In genomic region chr7:151246161-151247015, GRCh38 we compare ENCODE assay signal across 9 cellular contexts. TPM values are rescaled to one million over a fixed set of nuclear protein-coding genes. Genes with fewer than 3 reads are reported as not detected.
DNase-seq lines count a peak whose midpoint lies in the region; ATAC-seq and TF ChIP-seq lines count a peak whose summit lies in the region.
"Had no signal": no experiment of that assay in that cellular context is flagged by ENCODE, and none has a peak within 500 bp of the region (broad histone marks: within the 10 kb centered on the region; RNA-seq: fewer than 3 reads in every experiment).

No MANE protein-coding gene starts in this region.

- intact Hi-C loops in upper lobe of right lung (cut with DNase I), result loop anchor here (10.0 kb wide), 1 partner anchor 58 kb away; no protein-coding TSS in a partner anchor

- peak overlapping the region; percentile 12 for H3K4me3 Mint-ChIP-seq in activated naive CD8-positive, alpha-beta T cell treated with anti-CD3 and anti-CD28 coated beads, Interleukin-2, amount 10 ng/mL, durations not matched to agents 7 days and 5 days
- H3K4me3 Mint-ChIP-seq in activated naive CD8-positive, alpha-beta T cell treated with anti-CD3 and anti-CD28 coated beads for 36 hours, result no peak overlapping the region
- H3K4me3 Mint-ChIP-seq in brain, result peak overlapping the region; percentile 90 to 96 (median 91)

- DNase-seq in activated naive CD8-positive, alpha-beta T cell treated with anti-CD3 and anti-CD28 coated beads, Interleukin-2, amount 10 ng/mL, durations not matched to agents 7 days and 5 days, result no peak
- DNase-seq in activated naive CD8-positive, alpha-beta T cell treated with anti-CD3 and anti-CD28 coated beads for 36 hours, result no peak
- no peak for DNase-seq in upper lobe of right lung
- DNase-seq in RKO (ENCODE audit: low spot score), result no peak
- no peak for DNase-seq in NCI-H2029 treated with DMSO at 0.1 percent for 48 hours (lab: John Stamatoyannopoulos, UW)
- DNase-seq in NCI-H2107 treated with DMSO at 0.1 percent for 48 hours (lab: John Stamatoyannopoulos, UW; ENCODE audit: unreplicated experiment), result no peak
- DNase-seq: NCI-H1436 treated with DMSO at 0.1 percent for 48 hours had no signal

- ATAC-seq in activated naive CD8-positive, alpha-beta T cell treated with anti-CD3 and anti-CD28 coated beads, Interleukin-2, amount 10 ng/mL, durations not matched to agents 7 days and 5 days (ENCODE audit: low read depth), result no peak
- ATAC-seq in upper lobe of right lung, result no peak

- TF ChIP-seq CTCF in brain (conservative IDR thresholded peaks at IDR 0.05), result no peak
- no peak for TF ChIP-seq CTCF in upper lobe of right lung (IDR thresholded peaks at IDR 0.05)

- H3K4me3 ChIP-seq in muscle layer of duodenum (ENCODE audit: low read depth in 1 of 2, low read length in 2 of 2), result peak overlapping the region; percentile 30 to 42
- peak overlapping the region; percentile 25 for H3K4me3 ChIP-seq in upper lobe of right lung

- H3K9me3 ChIP-seq in muscle layer of duodenum (ENCODE audit: control insufficient read depth in 1 of 2, low read length in 2 of 2), result no peaks in the 10 kb centered on the region
- no peaks in the 10 kb centered on the region for H3K9me3 ChIP-seq in upper lobe of right lung

- H3K27ac ChIP-seq in muscle layer of duodenum (ENCODE audit: low read length) (no peak overlapping the region), upper lobe of right lung (no peak overlapping the region)

- H3K9me3 Mint-ChIP-seq in activated naive CD8-positive, alpha-beta T cell treated with anti-CD3 and anti-CD28 coated beads, Interleukin-2, amount 10 ng/mL, durations not matched to agents 7 days and 5 days, result no peaks in the 10 kb centered on the region
- no peaks in the 10 kb centered on the region for H3K9me3 Mint-ChIP-seq in activated naive CD8-positive, alpha-beta T cell treated with anti-CD3 and anti-CD28 coated beads for 36 hours
- H3K9me3 Mint-ChIP-seq in brain, result no peaks in the 10 kb centered on the region

- peaks cover 28% of the 10 kb centered on the region for H3K4me1 Mint-ChIP-seq in activated naive CD8-positive, alpha-beta T cell treated with anti-CD3 and anti-CD28 coated beads, Interleukin-2, amount 10 ng/mL, durations not matched to agents 7 days and 5 days
- peaks cover 47% of the 10 kb centered on the region for H3K4me1 Mint-ChIP-seq in activated naive CD8-positive, alpha-beta T cell treated with anti-CD3 and anti-CD28 coated beads for 36 hours
- peaks cover 82% of the 10 kb centered on the region for H3K4me1 Mint-ChIP-seq in brain

- H3K36me3 Mint-ChIP-seq in activated naive CD8-positive, alpha-beta T cell treated with anti-CD3 and anti-CD28 coated beads, Interleukin-2, amount 10 ng/mL, durations not matched to agents 7 days and 5 days, result no peaks in the 10 kb centered on the region
- H3K36me3 Mint-ChIP-seq in activated naive CD8-positive, alpha-beta T cell treated with anti-CD3 and anti-CD28 coated beads for 36 hours, result no peaks in the 10 kb centered on the region
- peaks cover 3% of the 10 kb centered on the region for H3K36me3 Mint-ChIP-seq in brain

- H3K27ac Mint-ChIP-seq in activated naive CD8-positive, alpha-beta T cell treated with anti-CD3 and anti-CD28 coated beads, Interleukin-2, amount 10 ng/mL, durations not matched to agents 7 days and 5 days, result no peak overlapping the region
- no peak overlapping the region for H3K27ac Mint-ChIP-seq in activated naive CD8-positive, alpha-beta T cell treated with anti-CD3 and anti-CD28 coated beads for 36 hours
- peak overlapping the region; percentile 91 to 99 (median 96) for H3K27ac Mint-ChIP-seq in brain

- H3K4me1 ChIP-seq in muscle layer of duodenum (ENCODE audit: control insufficient read depth in 1 of 2, insufficient read depth in 2 of 2, low read length in 2 of 2) (peaks cover 3 to 74% of the 10 kb centered on the region in 2 donors), upper lobe of right lung (peaks cover 44% of the 10 kb centered on the region)

- H3K27me3 Mint-ChIP-seq in activated naive CD8-positive, alpha-beta T cell treated with anti-CD3 and anti-CD28 coated beads, Interleukin-2, amount 10 ng/mL, durations not matched to agents 7 days and 5 days, result peaks cover 51% of the 10 kb centered on the region
- H3K27me3 Mint-ChIP-seq in activated naive CD8-positive, alpha-beta T cell treated with anti-CD3 and anti-CD28 coated beads for 36 hours, result peaks cover 43% of the 10 kb centered on the region
- no peaks in the 10 kb centered on the region for H3K27me3 Mint-ChIP-seq in brain

- POLR2A ChIA-PET in activated naive CD8-positive, alpha-beta T cell treated with anti-CD3 and anti-CD28 coated beads, Interleukin-2, amount 10 ng/mL, durations not matched to agents 7 days and 5 days (lab: Charles Lee), result interaction anchor here (0.9 to 1.5 kb wide), 2 partner anchors 13 to 19 kb away, joined by 3 to 5 read pairs; partner anchors contain the start of gene ABCF2

- H3K27me3 ChIP-seq in muscle layer of duodenum (ENCODE audit: low read depth, low read length), result peaks cover 22% of the 10 kb centered on the region
- H3K27me3 ChIP-seq in upper lobe of right lung, result peaks cover 23% of the 10 kb centered on the region

- peaks cover 7 to 8% of the 10 kb centered on the region in 2 donors for H3K36me3 ChIP-seq in muscle layer of duodenum (ENCODE audit: control insufficient read depth in 1 of 2, insufficient read depth in 2 of 2, low read length in 2 of 2)
- peaks cover 8% of the 10 kb centered on the region for H3K36me3 ChIP-seq in upper lobe of right lung

RNA-seq across cellular contexts. Expression of gene SMARCD3, which starts 2.1 kb away (rescaled TPM):
- total RNA-seq in activated naive CD8-positive, alpha-beta T cell treated with anti-CD3 and anti-CD28 coated beads, Interleukin-2, amount 10 ng/mL, durations not matched to agents 7 days and 5 days, result 10 to 100 TPM in 1 of 2 experiments, 1 to 10 TPM in 1; 7.8 to 12.6 TPM
- 1 to 10 TPM; 4.1 to 4.3 TPM for total RNA-seq in activated naive CD8-positive, alpha-beta T cell treated with anti-CD3 and anti-CD28 coated beads for 36 hours
- 42.2 TPM for polyA plus RNA-seq in brain (ENCODE audit: insufficient read depth, low read depth, low replicate concordance)
- 61.5 TPM for total RNA-seq in upper lobe of right lung

RNA-seq across cellular contexts. Expression of gene CHPF2, which starts 14.1 kb away (rescaled TPM):
- total RNA-seq in activated naive CD8-positive, alpha-beta T cell treated with anti-CD3 and anti-CD28 coated beads, Interleukin-2, amount 10 ng/mL, durations not matched to agents 7 days and 5 days, result 10 to 100 TPM; 44.3 to 48.4 TPM
- total RNA-seq in activated naive CD8-positive, alpha-beta T cell treated with anti-CD3 and anti-CD28 coated beads for 36 hours, result 10 to 100 TPM; 24.5 to 25.1 TPM
- 15.7 TPM for polyA plus RNA-seq in brain (ENCODE audit: insufficient read depth, low read depth, low replicate concordance)
- 37.2 TPM for total RNA-seq in upper lobe of right lung

RNA-seq across cellular contexts. Expression of gene ABCF2, which starts 19.4 kb away (rescaled TPM):
- 10 to 100 TPM; 29.5 to 31.2 TPM for total RNA-seq in activated naive CD8-positive, alpha-beta T cell treated with anti-CD3 and anti-CD28 coated beads, Interleukin-2, amount 10 ng/mL, durations not matched to agents 7 days and 5 days
- total RNA-seq in activated naive CD8-positive, alpha-beta T cell treated with anti-CD3 and anti-CD28 coated beads for 36 hours, result 10 to 100 TPM; 85.2 to 87.5 TPM
- polyA plus RNA-seq in brain (ENCODE audit: insufficient read depth, low read depth, low replicate concordance), result 38.1 TPM
- 26.3 TPM for total RNA-seq in upper lobe of right lung

RNA-seq across cellular contexts. Expression of gene H2BK1, which starts 36.1 kb away (rescaled TPM):
- total RNA-seq in activated naive CD8-positive, alpha-beta T cell treated with anti-CD3 and anti-CD28 coated beads, Interleukin-2, amount 10 ng/mL, durations not matched to agents 7 days and 5 days, result 1 to 10 TPM; 1.6 to 2.2 TPM
- not detected for total RNA-seq in activated naive CD8-positive, alpha-beta T cell treated with anti-CD3 and anti-CD28 coated beads for 36 hours
- not detected for polyA plus RNA-seq in brain (ENCODE audit: insufficient read depth, low read depth, low replicate concordance)
- total RNA-seq in upper lobe of right lung, result not detected

RNA-seq across cellular contexts. Expression of gene ASB10, which starts 59.3 kb away (rescaled TPM):
- not detected for total RNA-seq in activated naive CD8-positive, alpha-beta T cell treated with anti-CD3 and anti-CD28 coated beads, Interleukin-2, amount 10 ng/mL, durations not matched to agents 7 days and 5 days
- not detected for total RNA-seq in activated naive CD8-positive, alpha-beta T cell treated with anti-CD3 and anti-CD28 coated beads for 36 hours
- not detected for polyA plus RNA-seq in brain (ENCODE audit: insufficient read depth, low read depth, low replicate concordance)
- not detected for total RNA-seq in upper lobe of right lung

Comparison
In these comparisons a context has a peak if more than half of its experiments do, and no peak if none do; other contexts are left out.
1. H3K27ac Mint-ChIP-seq: peak in brain (5 of 5); none in activated naive CD8-positive, alpha-beta T cell treated with anti-CD3 and anti-CD28 coated beads, Interleukin-2, amount 10 ng/mL, durations not matched to agents 7 days and 5 days (single experiment) and activated naive CD8-positive, alpha-beta T cell treated with anti-CD3 and anti-CD28 coated beads for 36 hours (single experiment).